13 cellular contexts compared by ENCODE assay signal in the genomic region with DNA sequence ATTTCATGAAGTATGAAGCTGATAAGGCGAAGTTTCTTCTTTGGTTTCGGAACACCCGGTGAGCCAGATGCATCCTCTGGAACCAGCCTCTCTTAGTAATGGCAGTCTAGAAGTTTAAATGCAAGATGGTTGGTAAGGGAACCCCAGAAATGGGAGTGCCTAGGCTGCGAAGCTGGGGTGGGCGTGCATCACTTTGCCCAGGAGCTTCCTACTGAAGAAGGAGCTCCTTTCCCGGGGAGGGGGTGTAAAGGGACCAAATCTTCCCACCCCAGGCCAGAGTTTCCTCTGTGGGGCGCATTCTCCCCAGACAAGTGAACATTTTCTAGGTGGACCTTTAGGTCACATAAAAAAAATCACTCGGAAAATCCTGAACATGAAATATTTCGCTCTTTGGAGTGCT. TPM values are rescaled to one million over a fixed set of nuclear protein-coding genes. Genes with fewer than 3 reads are reported as not detected.
A peak's percentile ranks its signal among the peaks of the same experiment; 100 is the strongest.
DNase-seq lines count a peak whose midpoint lies in the region; ATAC-seq and TF ChIP-seq lines count a peak whose summit lies in the region.
"Had no signal": no experiment of that assay in that cellular context is flagged by ENCODE, and none has a peak within 500 bp of the region (broad histone marks: within the 10 kb centered on the region; RNA-seq: fewer than 3 reads in every experiment).

No MANE protein-coding gene starts in this region.

- peaks cover 8% of the 10 kb centered on the region for H3K27me3 Mint-ChIP-seq in GM23338 (ENCODE audit: insufficient read depth, low read depth, poor library complexity)
- H3K27me3 Mint-ChIP-seq in osteocyte (ENCODE audit: unreplicated experiment): no peaks in the 10 kb centered on the region
- H3K27me3 Mint-ChIP-seq: CD8-positive, alpha-beta memory T cell had no signal

- no peak overlapping the region for H3K4me2 ChIP-seq in GM23338
- H3K4me2 ChIP-seq: A549, BLaER1 had no signal

- no peaks in the 10 kb centered on the region for H3K79me2 ChIP-seq in GM23338 (replicated peaks; ENCODE audit: insufficient read depth)

- DNase-seq in GM23338 (ENCODE audit: low spot score): no peak
- DNase-seq in coronary artery (ENCODE audit: low spot score): peak; percentile 22
- DNase-seq in osteocyte (ENCODE audit: extremely low spot score, unreplicated experiment): peak; percentile 38
- peak; percentile 18 for DNase-seq in ureter (ENCODE audit: low spot score)
- no peak for DNase-seq in DMS53 treated with DMSO at 0.1 percent for 48 hours (lab: John Stamatoyannopoulos, UW; ENCODE audit: unreplicated experiment)
- no peak for DNase-seq in activated effector memory CD4-positive, alpha-beta T cell treated with Interleukin-2 at 50 U/mL for 16 hours
- DNase-seq: AML-193; Caco-2; CD8-positive, alpha-beta memory T cell had no signal

- H3K4me3 ChIP-seq in GM23338: no peak overlapping the region
- H3K4me3 ChIP-seq in coronary artery: no peak overlapping the region
- H3K4me3 ChIP-seq: A549, BLaER1 had no signal

- no peak overlapping the region for H3K27ac ChIP-seq in GM23338 (ENCODE audit: low read depth)
- no peak overlapping the region for H3K27ac ChIP-seq in coronary artery
- H3K27ac ChIP-seq: A549, BLaER1 had no signal

- H3K27me3 ChIP-seq in GM23338 (ENCODE audit: insufficient read depth): no peaks in the 10 kb centered on the region
- H3K27me3 ChIP-seq: BLaER1 had no signal

- no peaks in the 10 kb centered on the region for H3K36me3 ChIP-seq in GM23338 (ENCODE audit: insufficient read depth)
- H3K36me3 ChIP-seq: BLaER1 had no signal

- H3K9me3 Mint-ChIP-seq in GM23338 (no peaks in the 10 kb centered on the region), osteocyte (ENCODE audit: unreplicated experiment) (no peaks in the 10 kb centered on the region)
- H3K9me3 Mint-ChIP-seq: CD8-positive, alpha-beta memory T cell had no signal

- no peak for TF ChIP-seq CTCF in GM23338 (conservative IDR thresholded peaks at IDR 0.05; ENCODE audit: low read depth in 2 of 2)
- no peak for TF ChIP-seq CTCF in coronary artery (IDR thresholded peaks at IDR 0.05)
- no peak for TF ChIP-seq CTCF in osteocyte (IDR thresholded peaks at IDR 0.05)

- H3K4me1 ChIP-seq in GM23338 (ENCODE audit: insufficient read depth): no peaks in the 10 kb centered on the region
- H3K4me1 ChIP-seq: A549 had no signal

- no peaks in the 10 kb centered on the region for H3F3A ChIP-seq in GM23338 (replicated peaks; ENCODE audit: low read depth)

- H3K36me3 Mint-ChIP-seq in GM23338 (ENCODE audit: low read depth) (no peaks in the 10 kb centered on the region), osteocyte (ENCODE audit: unreplicated experiment) (no peaks in the 10 kb centered on the region)
- H3K36me3 Mint-ChIP-seq: CD8-positive, alpha-beta memory T cell had no signal

- H3K4me3 Mint-ChIP-seq in GM23338 (no peak overlapping the region), osteocyte (ENCODE audit: unreplicated experiment) (no peak overlapping the region)
- H3K4me3 Mint-ChIP-seq: CD8-positive, alpha-beta memory T cell had no signal

- no peaks in the 10 kb centered on the region for H4K20me1 ChIP-seq in GM23338 (replicated peaks; ENCODE audit: insufficient read depth)
- H4K20me1 ChIP-seq: BLaER1 had no signal

- H2AFZ ChIP-seq in GM23338: 0 out of 2 replicates have a peak overlapping the region, but pooled peaks have one; percentile 23

- ATAC-seq in GM23338: no peak
- ATAC-seq: A549, HCT116 had no signal

- H3K4me1 Mint-ChIP-seq in GM23338 (no peaks in the 10 kb centered on the region; the same call in 2 of the 3 replicates), osteocyte (ENCODE audit: unreplicated experiment) (no peaks in the 10 kb centered on the region)
- H3K4me1 Mint-ChIP-seq: CD8-positive, alpha-beta memory T cell had no signal

- H3K27ac Mint-ChIP-seq in GM23338 (no peak overlapping the region), osteocyte (ENCODE audit: unreplicated experiment) (no peak overlapping the region)
- H3K27ac Mint-ChIP-seq: CD8-positive, alpha-beta memory T cell had no signal

- no peaks in the 10 kb centered on the region for H3K9me2 ChIP-seq in GM23338 (ENCODE audit: insufficient read depth)

TF ChIP-seq in GM23338, 12 proteins besides CTCF, POLR2A, EP300 and RAD21:
- no peak for TF ChIP-seq ZNF114 (CRISPR knock-in tag; IDR thresholded peaks at IDR 0.05)
- TF ChIP-seq EZH2phosphoT487 (IDR thresholded peaks at IDR 0.05; ENCODE audit: unreplicated experiment): no peak
- no peak for TF ChIP-seq JUNB (IDR thresholded peaks at IDR 0.05; ENCODE audit: unreplicated experiment)
- TF ChIP-seq POLR2AphosphoS5 (IDR thresholded peaks at IDR 0.05; ENCODE audit: low read depth): no peak
- no peak for TF ChIP-seq ZNF331 (CRISPR knock-in tag; IDR thresholded peaks at IDR 0.05; ENCODE audit: low read depth)
- TF ChIP-seq, protein P1, sequence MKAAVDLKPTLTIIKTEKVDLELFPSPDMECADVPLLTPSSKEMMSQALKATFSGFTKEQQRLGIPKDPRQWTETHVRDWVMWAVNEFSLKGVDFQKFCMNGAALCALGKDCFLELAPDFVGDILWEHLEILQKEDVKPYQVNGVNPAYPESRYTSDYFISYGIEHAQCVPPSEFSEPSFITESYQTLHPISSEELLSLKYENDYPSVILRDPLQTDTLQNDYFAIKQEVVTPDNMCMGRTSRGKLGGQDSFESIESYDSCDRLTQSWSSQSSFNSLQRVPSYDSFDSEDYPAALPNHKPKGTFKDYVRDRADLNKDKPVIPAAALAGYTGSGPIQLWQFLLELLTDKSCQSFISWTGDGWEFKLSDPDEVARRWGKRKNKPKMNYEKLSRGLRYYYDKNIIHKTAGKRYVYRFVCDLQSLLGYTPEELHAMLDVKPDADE (IDR thresholded peaks at IDR 0.05): no peak
- TF ChIP-seq, protein P2, sequence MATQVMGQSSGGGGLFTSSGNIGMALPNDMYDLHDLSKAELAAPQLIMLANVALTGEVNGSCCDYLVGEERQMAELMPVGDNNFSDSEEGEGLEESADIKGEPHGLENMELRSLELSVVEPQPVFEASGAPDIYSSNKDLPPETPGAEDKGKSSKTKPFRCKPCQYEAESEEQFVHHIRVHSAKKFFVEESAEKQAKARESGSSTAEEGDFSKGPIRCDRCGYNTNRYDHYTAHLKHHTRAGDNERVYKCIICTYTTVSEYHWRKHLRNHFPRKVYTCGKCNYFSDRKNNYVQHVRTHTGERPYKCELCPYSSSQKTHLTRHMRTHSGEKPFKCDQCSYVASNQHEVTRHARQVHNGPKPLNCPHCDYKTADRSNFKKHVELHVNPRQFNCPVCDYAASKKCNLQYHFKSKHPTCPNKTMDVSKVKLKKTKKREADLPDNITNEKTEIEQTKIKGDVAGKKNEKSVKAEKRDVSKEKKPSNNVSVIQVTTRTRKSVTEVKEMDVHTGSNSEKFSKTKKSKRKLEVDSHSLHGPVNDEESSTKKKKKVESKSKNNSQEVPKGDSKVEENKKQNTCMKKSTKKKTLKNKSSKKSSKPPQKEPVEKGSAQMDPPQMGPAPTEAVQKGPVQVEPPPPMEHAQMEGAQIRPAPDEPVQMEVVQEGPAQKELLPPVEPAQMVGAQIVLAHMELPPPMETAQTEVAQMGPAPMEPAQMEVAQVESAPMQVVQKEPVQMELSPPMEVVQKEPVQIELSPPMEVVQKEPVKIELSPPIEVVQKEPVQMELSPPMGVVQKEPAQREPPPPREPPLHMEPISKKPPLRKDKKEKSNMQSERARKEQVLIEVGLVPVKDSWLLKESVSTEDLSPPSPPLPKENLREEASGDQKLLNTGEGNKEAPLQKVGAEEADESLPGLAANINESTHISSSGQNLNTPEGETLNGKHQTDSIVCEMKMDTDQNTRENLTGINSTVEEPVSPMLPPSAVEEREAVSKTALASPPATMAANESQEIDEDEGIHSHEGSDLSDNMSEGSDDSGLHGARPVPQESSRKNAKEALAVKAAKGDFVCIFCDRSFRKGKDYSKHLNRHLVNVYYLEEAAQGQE (IDR thresholded peaks at IDR 0.05; ENCODE audit: unreplicated experiment): no peak
TF ChIP-seq in GM23338: peak in this region for 0.

RNA-seq across cellular contexts. Expression of a gene that starts 4.4 kb away (rescaled TPM):
- not detected in 2 replicates for total RNA-seq in GM23338 (2014; rRNA removed; shearing (Covaris generic))
- not detected in 2 replicates for polyA plus RNA-seq in GM23338 (2016; fragmentation: Nextera tagmentation; extraction: Ambion mirVana)
- not detected in 2 replicates for total RNA-seq in osteocyte
- total RNA-seq in ureter: not detected
- total RNA-seq: CD8-positive, alpha-beta memory T cell; H4 had no signal
- polyA plus RNA-seq: A549; CD8-positive, alpha-beta memory T cell had no signal

RNA-seq across cellular contexts. Expression of a gene that starts 19.9 kb away (rescaled TPM):
- not detected in 2 replicates for total RNA-seq in GM23338 (2014; rRNA removed; shearing (Covaris generic))
- not detected in 2 replicates for polyA plus RNA-seq in GM23338 (2016; fragmentation: Nextera tagmentation; extraction: Ambion mirVana)
- total RNA-seq in osteocyte (not detected in 2 replicates), ureter (2.6 TPM)
- total RNA-seq: CD8-positive, alpha-beta memory T cell; H4 had no signal
- polyA plus RNA-seq: CD8-positive, alpha-beta memory T cell had no signal

RNA-seq across cellular contexts. Expression of a gene that starts 31.2 kb away (rescaled TPM):
- 1.2 TPM in 1 of 2 replicates, not detected in the other for total RNA-seq in GM23338 (2014; rRNA removed; shearing (Covaris generic))
- 3.1 and 3.3 TPM in 2 replicates for polyA plus RNA-seq in GM23338 (2016; fragmentation: Nextera tagmentation; extraction: Ambion mirVana)
- 46.1 and 50.3 TPM in 2 replicates for total RNA-seq in osteocyte
- 3.0 TPM for total RNA-seq in ureter
- total RNA-seq: CD8-positive, alpha-beta memory T cell; H4 had no signal
- polyA plus RNA-seq: CD8-positive, alpha-beta memory T cell had no signal

RNA-seq across cellular contexts. Expression of a gene that starts 49.4 kb away (rescaled TPM):
- 0.17 TPM in 1 of 2 replicates, not detected in the other for total RNA-seq in GM23338 (2014; rRNA removed; shearing (Covaris generic))
- polyA plus RNA-seq in GM23338 (2016; fragmentation: Nextera tagmentation; extraction: Ambion mirVana): not detected in 2 replicates
- total RNA-seq in osteocyte (not detected in 2 replicates), ureter (1.7 TPM)
- total RNA-seq: Caco-2 had no signal

RNA-seq across cellular contexts. Expression of a gene that starts 57.3 kb away (rescaled TPM):
- not detected in 2 replicates for total RNA-seq in GM23338 (2014; rRNA removed; shearing (Covaris generic))
- not detected in 2 replicates for polyA plus RNA-seq in GM23338 (2016; fragmentation: Nextera tagmentation; extraction: Ambion mirVana)
- total RNA-seq in osteocyte: not detected in 2 replicates
- total RNA-seq in ureter: 1.4 TPM
- total RNA-seq: Caco-2, H4 had no signal
- polyA plus RNA-seq: A549 had no signal

Comparison
In these comparisons a context has a peak if more than half of its experiments do, and no peak if none do; other contexts are left out.
1. DNase-seq: peak in coronary artery (single experiment), osteocyte (single experiment) and ureter (single experiment); none in GM23338 (single experiment), DMS53 treated with DMSO at 0.1 percent for 48 hours (single experiment) and activated effector memory CD4-positive, alpha-beta T cell treated with Interleukin-2 at 50 U/mL for 16 hours (single experiment).
2. RNA of a gene that starts 31.2 kb away (total RNA-seq): 46.1 to 50.3 TPM in osteocyte; 3.0 TPM in ureter (single experiment) and 1.2 TPM in GM23338; every median in the first group is over 10 times any median in the second.